ENCODE assay signal across 1 cellular context in the genomic region with DNA sequence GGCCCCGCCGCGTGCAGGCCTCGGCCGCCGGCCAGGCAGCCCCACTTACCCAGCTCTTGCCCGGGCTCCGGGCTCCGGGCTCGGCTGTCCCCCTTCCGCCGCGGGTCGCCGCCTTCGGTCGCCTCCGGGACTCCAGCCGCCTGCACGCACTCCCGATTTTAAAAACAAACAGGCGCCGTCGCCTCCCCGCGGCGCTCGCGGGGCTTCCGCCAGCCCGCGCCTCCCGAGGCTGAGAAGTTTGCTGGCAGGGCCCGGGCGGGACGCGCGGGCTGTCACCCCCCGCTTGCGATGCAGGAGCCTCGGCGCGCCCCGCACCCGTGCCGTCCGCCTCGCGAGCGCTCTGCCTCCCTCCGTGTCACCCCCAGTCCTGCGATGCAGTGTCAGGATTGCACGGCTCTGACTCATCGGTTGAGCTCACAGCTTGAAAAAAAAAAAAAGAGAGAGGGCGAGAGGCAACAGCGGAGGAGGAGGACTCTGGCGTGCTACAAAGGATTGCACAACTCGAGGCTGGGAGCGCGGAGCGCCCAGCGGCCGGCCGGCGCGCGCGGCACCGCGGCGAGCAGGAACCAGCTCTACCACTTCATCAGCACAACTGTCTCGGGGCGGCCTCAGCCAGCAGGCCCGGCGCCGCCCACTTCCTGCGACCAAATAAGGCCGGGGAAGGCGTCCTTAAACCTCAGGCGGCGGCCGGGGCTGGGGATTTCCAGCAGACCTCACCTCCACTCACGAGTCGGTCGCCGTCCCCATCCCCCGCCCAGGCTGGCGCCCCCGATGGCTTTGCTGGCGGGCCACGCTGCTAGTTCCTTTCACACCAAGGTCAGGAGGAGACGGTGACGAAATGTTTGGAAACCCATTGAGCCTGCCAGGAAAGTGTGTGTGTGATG.
TF ChIP-seq lines count a peak whose summit lies in the region.

No MANE protein-coding gene starts in this region.

TF ChIP-seq in HEK293, 187 proteins besides CTCF, POLR2A, EP300 and RAD21 (continued from another document and continues in another):
- TF ChIP-seq, protein P1, sequence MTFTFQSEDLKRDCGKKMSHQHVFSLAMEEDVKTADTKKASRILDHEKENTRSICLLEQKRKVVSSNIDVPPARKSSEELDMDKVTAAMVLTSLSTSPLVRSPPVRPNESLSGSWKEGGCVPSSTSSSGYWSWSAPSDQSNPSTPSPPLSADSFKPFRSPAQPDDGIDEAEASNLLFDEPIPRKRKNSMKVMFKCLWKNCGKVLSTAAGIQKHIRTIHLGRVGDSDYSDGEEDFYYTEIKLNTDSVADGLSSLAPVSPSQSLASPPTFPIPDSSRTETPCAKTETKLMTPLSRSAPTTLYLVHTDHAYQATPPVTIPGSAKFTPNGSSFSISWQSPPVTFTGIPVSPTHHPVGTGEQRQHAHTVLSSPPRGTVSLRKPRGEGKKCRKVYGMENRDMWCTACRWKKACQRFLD (tag by site-specific recombination; IDR thresholded peaks at IDR 0.05) = no peak
- TF ChIP-seq KLF16 (tag by site-specific recombination; IDR thresholded peaks at IDR 0.05) (peak; percentile 43; the same call in 1 of the 2 replicates), ZNF791 (tag by site-specific recombination; IDR thresholded peaks at IDR 0.05) (no peak), ZFHX2 (tag by site-specific recombination; conservative IDR thresholded peaks at IDR 0.05) (peak; percentile 91), ZFP41 (tag by site-specific recombination; IDR thresholded peaks at IDR 0.05; ENCODE audit: borderline replicate concordance) (no peak), ZNF664 (tag by site-specific recombination; IDR thresholded peaks at IDR 0.05) (no peak), ZNF473 (tag by site-specific recombination; IDR thresholded peaks at IDR 0.05) (no peak), KLF8 (tag by site-specific recombination; IDR thresholded peaks at IDR 0.05) (peak; percentile 87; the same call in 1 of the 2 replicates), ZBTB20 (tag by site-specific recombination; IDR thresholded peaks at IDR 0.05) (peak; percentile 80), ZNF132 (tag by site-specific recombination; IDR thresholded peaks at IDR 0.05; ENCODE audit: borderline replicate concordance) (no peak), ZNF221 (tag by site-specific recombination; IDR thresholded peaks at IDR 0.05; ENCODE audit: borderline replicate concordance) (no peak), ZNF76 (tag by site-specific recombination; IDR thresholded peaks at IDR 0.05; ENCODE audit: borderline replicate concordance, low read depth) (peak; percentile 45; the same call in 1 of the 2 replicates), ZNF404 (tag by site-specific recombination; IDR thresholded peaks at IDR 0.05) (no peak), RBAK (tag by site-specific recombination; IDR thresholded peaks at IDR 0.05) (no peak), ZNF596 (tag by site-specific recombination; IDR thresholded peaks at IDR 0.05) (no peak), GLI2 (tag by site-specific recombination; IDR thresholded peaks at IDR 0.05; ENCODE audit: borderline replicate concordance, low read depth) (no peak), SCRT1 (tag by site-specific recombination; IDR thresholded peaks at IDR 0.05; ENCODE audit: borderline replicate concordance) (no peak), ZNF544 (tag by site-specific recombination; IDR thresholded peaks at IDR 0.05) (no peak), ZNF202 (tag by site-specific recombination; IDR thresholded peaks at IDR 0.05; ENCODE audit: borderline replicate concordance) (no peak), ZNF549 (tag by site-specific recombination; IDR thresholded peaks at IDR 0.05) (no peak), ZNF133 (tag by site-specific recombination; IDR thresholded peaks at IDR 0.05) (no peak), ZNF341 (tag by site-specific recombination; IDR thresholded peaks at IDR 0.05; ENCODE audit: low read depth) (peak; percentile 68), ZNF426 (tag by site-specific recombination; IDR thresholded peaks at IDR 0.05) (no peak), ZNF274 (IDR thresholded peaks at IDR 0.05; ENCODE audit: low read length) (no peak), ZNF274 (tag by site-specific recombination; IDR thresholded peaks at IDR 0.05; ENCODE audit: borderline replicate concordance) (no peak), ZNF571 (tag by site-specific recombination; IDR thresholded peaks at IDR 0.05) (no peak), ZNF792 (tag by site-specific recombination; IDR thresholded peaks at IDR 0.05) (no peak), ZNF560 (tag by site-specific recombination; IDR thresholded peaks at IDR 0.05; ENCODE audit: borderline replicate concordance) (no peak), ZNF155 (tag by site-specific recombination; IDR thresholded peaks at IDR 0.05) (no peak), HOXC10 (CRISPR knock-in tag; IDR thresholded peaks at IDR 0.05) (no peak), HOXD13 (CRISPR knock-in tag; IDR thresholded peaks at IDR 0.05; ENCODE audit: borderline replicate concordance) (no peak), ZNF292 (tag by site-specific recombination; IDR thresholded peaks at IDR 0.05; ENCODE audit: borderline replicate concordance, low read depth) (no peak), ZNF16 (tag by site-specific recombination; IDR thresholded peaks at IDR 0.05; ENCODE audit: low read depth) (no peak), ZNF248 (tag by site-specific recombination; IDR thresholded peaks at IDR 0.05) (no peak), ZIC2 (tag by site-specific recombination; IDR thresholded peaks at IDR 0.05) (peak; percentile 89)
- TF ChIP-seq, protein P2, sequence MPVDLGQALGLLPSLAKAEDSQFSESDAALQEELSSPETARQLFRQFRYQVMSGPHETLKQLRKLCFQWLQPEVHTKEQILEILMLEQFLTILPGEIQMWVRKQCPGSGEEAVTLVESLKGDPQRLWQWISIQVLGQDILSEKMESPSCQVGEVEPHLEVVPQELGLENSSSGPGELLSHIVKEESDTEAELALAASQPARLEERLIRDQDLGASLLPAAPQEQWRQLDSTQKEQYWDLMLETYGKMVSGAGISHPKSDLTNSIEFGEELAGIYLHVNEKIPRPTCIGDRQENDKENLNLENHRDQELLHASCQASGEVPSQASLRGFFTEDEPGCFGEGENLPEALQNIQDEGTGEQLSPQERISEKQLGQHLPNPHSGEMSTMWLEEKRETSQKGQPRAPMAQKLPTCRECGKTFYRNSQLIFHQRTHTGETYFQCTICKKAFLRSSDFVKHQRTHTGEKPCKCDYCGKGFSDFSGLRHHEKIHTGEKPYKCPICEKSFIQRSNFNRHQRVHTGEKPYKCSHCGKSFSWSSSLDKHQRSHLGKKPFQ (tag by site-specific recombination; IDR thresholded peaks at IDR 0.05) = no peak; the same call in 1 of the 2 replicates
- TF ChIP-seq, protein P3, sequence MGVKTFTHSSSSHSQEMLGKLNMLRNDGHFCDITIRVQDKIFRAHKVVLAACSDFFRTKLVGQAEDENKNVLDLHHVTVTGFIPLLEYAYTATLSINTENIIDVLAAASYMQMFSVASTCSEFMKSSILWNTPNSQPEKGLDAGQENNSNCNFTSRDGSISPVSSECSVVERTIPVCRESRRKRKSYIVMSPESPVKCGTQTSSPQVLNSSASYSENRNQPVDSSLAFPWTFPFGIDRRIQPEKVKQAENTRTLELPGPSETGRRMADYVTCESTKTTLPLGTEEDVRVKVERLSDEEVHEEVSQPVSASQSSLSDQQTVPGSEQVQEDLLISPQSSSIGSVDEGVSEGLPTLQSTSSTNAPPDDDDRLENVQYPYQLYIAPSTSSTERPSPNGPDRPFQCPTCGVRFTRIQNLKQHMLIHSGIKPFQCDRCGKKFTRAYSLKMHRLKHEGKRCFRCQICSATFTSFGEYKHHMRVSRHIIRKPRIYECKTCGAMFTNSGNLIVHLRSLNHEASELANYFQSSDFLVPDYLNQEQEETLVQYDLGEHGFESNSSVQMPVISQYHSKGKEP (tag by site-specific recombination; IDR thresholded peaks at IDR 0.05) = 0 out of 2 replicates have a peak, but pooled peaks have one; percentile 14
- TF ChIP-seq, protein P4, sequence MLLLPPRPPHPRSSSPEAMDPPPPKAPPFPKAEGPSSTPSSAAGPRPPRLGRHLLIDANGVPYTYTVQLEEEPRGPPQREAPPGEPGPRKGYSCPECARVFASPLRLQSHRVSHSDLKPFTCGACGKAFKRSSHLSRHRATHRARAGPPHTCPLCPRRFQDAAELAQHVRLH (tag by site-specific recombination; IDR thresholded peaks at IDR 0.05) = no peak
- TF ChIP-seq, protein P5, sequence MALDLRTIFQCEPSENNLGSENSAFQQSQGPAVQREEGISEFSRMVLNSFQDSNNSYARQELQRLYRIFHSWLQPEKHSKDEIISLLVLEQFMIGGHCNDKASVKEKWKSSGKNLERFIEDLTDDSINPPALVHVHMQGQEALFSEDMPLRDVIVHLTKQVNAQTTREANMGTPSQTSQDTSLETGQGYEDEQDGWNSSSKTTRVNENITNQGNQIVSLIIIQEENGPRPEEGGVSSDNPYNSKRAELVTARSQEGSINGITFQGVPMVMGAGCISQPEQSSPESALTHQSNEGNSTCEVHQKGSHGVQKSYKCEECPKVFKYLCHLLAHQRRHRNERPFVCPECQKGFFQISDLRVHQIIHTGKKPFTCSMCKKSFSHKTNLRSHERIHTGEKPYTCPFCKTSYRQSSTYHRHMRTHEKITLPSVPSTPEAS (tag by site-specific recombination; IDR thresholded peaks at IDR 0.05) = no peak
- TF ChIP-seq, protein P6, sequence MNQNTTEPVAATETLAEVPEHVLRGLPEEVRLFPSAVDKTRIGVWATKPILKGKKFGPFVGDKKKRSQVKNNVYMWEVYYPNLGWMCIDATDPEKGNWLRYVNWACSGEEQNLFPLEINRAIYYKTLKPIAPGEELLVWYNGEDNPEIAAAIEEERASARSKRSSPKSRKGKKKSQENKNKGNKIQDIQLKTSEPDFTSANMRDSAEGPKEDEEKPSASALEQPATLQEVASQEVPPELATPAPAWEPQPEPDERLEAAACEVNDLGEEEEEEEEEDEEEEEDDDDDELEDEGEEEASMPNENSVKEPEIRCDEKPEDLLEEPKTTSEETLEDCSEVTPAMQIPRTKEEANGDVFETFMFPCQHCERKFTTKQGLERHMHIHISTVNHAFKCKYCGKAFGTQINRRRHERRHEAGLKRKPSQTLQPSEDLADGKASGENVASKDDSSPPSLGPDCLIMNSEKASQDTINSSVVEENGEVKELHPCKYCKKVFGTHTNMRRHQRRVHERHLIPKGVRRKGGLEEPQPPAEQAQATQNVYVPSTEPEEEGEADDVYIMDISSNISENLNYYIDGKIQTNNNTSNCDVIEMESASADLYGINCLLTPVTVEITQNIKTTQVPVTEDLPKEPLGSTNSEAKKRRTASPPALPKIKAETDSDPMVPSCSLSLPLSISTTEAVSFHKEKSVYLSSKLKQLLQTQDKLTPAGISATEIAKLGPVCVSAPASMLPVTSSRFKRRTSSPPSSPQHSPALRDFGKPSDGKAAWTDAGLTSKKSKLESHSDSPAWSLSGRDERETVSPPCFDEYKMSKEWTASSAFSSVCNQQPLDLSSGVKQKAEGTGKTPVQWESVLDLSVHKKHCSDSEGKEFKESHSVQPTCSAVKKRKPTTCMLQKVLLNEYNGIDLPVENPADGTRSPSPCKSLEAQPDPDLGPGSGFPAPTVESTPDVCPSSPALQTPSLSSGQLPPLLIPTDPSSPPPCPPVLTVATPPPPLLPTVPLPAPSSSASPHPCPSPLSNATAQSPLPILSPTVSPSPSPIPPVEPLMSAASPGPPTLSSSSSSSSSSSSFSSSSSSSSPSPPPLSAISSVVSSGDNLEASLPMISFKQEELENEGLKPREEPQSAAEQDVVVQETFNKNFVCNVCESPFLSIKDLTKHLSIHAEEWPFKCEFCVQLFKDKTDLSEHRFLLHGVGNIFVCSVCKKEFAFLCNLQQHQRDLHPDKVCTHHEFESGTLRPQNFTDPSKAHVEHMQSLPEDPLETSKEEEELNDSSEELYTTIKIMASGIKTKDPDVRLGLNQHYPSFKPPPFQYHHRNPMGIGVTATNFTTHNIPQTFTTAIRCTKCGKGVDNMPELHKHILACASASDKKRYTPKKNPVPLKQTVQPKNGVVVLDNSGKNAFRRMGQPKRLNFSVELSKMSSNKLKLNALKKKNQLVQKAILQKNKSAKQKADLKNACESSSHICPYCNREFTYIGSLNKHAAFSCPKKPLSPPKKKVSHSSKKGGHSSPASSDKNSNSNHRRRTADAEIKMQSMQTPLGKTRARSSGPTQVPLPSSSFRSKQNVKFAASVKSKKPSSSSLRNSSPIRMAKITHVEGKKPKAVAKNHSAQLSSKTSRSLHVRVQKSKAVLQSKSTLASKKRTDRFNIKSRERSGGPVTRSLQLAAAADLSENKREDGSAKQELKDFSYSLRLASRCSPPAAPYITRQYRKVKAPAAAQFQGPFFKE (tag by site-specific recombination; IDR thresholded peaks at IDR 0.05; ENCODE audit: borderline replicate concordance) = no peak
- TF ChIP-seq, protein P7, sequence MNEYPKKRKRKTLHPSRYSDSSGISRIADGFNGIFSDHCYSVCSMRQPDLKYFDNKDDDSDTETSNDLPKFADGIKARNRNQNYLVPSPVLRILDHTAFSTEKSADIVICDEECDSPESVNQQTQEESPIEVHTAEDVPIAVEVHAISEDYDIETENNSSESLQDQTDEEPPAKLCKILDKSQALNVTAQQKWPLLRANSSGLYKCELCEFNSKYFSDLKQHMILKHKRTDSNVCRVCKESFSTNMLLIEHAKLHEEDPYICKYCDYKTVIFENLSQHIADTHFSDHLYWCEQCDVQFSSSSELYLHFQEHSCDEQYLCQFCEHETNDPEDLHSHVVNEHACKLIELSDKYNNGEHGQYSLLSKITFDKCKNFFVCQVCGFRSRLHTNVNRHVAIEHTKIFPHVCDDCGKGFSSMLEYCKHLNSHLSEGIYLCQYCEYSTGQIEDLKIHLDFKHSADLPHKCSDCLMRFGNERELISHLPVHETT (tag by site-specific recombination; IDR thresholded peaks at IDR 0.05) = no peak
- TF ChIP-seq, protein P8, sequence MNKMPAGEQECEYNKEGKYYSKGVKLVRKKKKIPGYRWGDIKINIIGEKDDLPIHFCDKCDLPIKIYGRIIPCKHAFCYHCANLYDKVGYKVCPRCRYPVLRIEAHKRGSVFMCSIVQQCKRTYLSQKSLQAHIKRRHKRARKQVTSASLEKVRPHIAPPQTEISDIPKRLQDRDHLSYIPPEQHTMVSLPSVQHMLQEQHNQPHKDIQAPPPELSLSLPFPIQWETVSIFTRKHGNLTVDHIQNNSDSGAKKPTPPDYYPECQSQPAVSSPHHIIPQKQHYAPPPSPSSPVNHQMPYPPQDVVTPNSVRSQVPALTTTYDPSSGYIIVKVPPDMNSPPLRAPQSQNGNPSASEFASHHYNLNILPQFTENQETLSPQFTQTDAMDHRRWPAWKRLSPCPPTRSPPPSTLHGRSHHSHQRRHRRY (tag by site-specific recombination; IDR thresholded peaks at IDR 0.05) = no peak
- TF ChIP-seq, protein P9, sequence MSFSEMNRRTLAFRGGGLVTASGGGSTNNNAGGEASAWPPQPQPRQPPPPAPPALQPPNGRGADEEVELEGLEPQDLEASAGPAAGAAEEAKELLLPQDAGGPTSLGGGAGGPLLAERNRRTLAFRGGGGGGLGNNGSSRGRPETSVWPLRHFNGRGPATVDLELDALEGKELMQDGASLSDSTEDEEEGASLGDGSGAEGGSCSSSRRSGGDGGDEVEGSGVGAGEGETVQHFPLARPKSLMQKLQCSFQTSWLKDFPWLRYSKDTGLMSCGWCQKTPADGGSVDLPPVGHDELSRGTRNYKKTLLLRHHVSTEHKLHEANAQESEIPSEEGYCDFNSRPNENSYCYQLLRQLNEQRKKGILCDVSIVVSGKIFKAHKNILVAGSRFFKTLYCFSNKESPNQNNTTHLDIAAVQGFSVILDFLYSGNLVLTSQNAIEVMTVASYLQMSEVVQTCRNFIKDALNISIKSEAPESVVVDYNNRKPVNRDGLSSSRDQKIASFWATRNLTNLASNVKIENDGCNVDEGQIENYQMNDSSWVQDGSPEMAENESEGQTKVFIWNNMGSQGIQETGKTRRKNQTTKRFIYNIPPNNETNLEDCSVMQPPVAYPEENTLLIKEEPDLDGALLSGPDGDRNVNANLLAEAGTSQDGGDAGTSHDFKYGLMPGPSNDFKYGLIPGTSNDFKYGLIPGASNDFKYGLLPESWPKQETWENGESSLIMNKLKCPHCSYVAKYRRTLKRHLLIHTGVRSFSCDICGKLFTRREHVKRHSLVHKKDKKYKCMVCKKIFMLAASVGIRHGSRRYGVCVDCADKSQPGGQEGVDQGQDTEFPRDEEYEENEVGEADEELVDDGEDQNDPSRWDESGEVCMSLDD (tag by site-specific recombination; IDR thresholded peaks at IDR 0.05) = peak; percentile 48; the same call in 1 of the 2 replicates
